In genomic region chr3:156300929-156301806, GRCh38 we compare ENCODE assay signal across 19 cellular contexts.
A peak's percentile ranks its signal among the peaks of the same experiment; 100 is the strongest.
DNase-seq lines count a peak whose midpoint lies in the region; ATAC-seq and TF ChIP-seq lines count a peak whose summit lies in the region.
"Had no signal": no experiment of that assay in that cellular context is flagged by ENCODE, and none has a peak within 500 bp of the region (broad histone marks: within the 10 kb centered on the region; RNA-seq: fewer than 3 reads in every experiment).

No MANE protein-coding gene starts in this region.

- intact Hi-C loops in Right ventricle myocardium superior (cut with DNase I): no loop called here
- intact Hi-C loops in Right ventricle myocardium inferior (cut with DNase I): no loop called here
- intact Hi-C loops in thyroid gland (cut with DNase I): no loop called here

- 41 to 43% methylated on average over 5 of the region's 5 CpGs for WGBS in thyroid gland, 2 donors

- no peak for DNase-seq in Right ventricle myocardium superior
- no peak for DNase-seq in Right ventricle myocardium inferior (ENCODE audit: missing footprints)
- peak; percentile 22 for DNase-seq in RPMI7951 (ENCODE audit: low read depth)
- peak; percentile 51 for DNase-seq in fibroblast of peridontal ligament (ENCODE audit: extremely low read depth)
- no peak for DNase-seq in thyroid gland
- DNase-seq in AG08396 (ENCODE audit: low spot score): no peak
- DNase-seq: ACHN; activated gamma-delta T cell; foreskin keratinocyte; H7; immature natural killer cell; NCI-H1417 treated with DMSO at 0.1 percent for 48 hours; nucleus accumbens; small intestine; stimulated activated naive CD4-positive, alpha-beta T cell; T1000 had no signal

- ATAC-seq in Right ventricle myocardium superior (ENCODE audit: poor library complexity) (peak; percentile 62), Right ventricle myocardium inferior (no peak), GM19324 (IDR thresholded peaks at IDR 0.05; ENCODE audit: low FRiP score, unreplicated experiment) (no peak), GM21529 (IDR thresholded peaks at IDR 0.05; ENCODE audit: unreplicated experiment) (no peak)
- ATAC-seq: foreskin keratinocyte, HepG2 had no signal

- no peaks in the 10 kb centered on the region for H3K27me3 ChIP-seq in thyroid gland
- H3K27me3 ChIP-seq: foreskin keratinocyte had no signal

- TF ChIP-seq POLR2A in thyroid gland (IDR thresholded peaks at IDR 0.05): no peak

- H3K36me3 ChIP-seq in thyroid gland: no peaks in the 10 kb centered on the region

- no peaks in the 10 kb centered on the region for H3K9me3 ChIP-seq in thyroid gland

- TF ChIP-seq CTCF in thyroid gland (IDR thresholded peaks at IDR 0.05): no peak

- H3K4me3 ChIP-seq in thyroid gland (replicated peaks in 1 of 3): no peak overlapping the region

- peak overlapping the region; percentile 10 to 83 (median 74) for H3K27ac ChIP-seq in thyroid gland
- H3K27ac ChIP-seq: foreskin keratinocyte had no signal

- peaks cover 60 to 84% of the 10 kb centered on the region in 2 donors for H3K4me1 ChIP-seq in thyroid gland
- H3K4me1 ChIP-seq: foreskin keratinocyte had no signal

Comparison
In these comparisons a context has a peak if more than half of its experiments do, and no peak if none do; other contexts are left out.
1. DNase-seq: peak in RPMI7951 (single experiment) and fibroblast of peridontal ligament (single experiment); none in Right ventricle myocardium superior (single experiment), Right ventricle myocardium inferior (single experiment), thyroid gland (0 of 2) and AG08396 (single experiment).